Comparison of ENCODE assay signal across 1 cellular context in genomic region chr2:170362313-170362795, GRCh38.
A peak's percentile ranks its signal among the peaks of the same experiment; 100 is the strongest.
TF ChIP-seq lines count a peak whose summit lies in the region.

No MANE protein-coding gene starts in this region.

TF ChIP-seq in K562, 482 proteins besides CTCF, POLR2A, EP300 and RAD21 (continued from another document and continues in another):
- TF ChIP-seq, protein P1, sequence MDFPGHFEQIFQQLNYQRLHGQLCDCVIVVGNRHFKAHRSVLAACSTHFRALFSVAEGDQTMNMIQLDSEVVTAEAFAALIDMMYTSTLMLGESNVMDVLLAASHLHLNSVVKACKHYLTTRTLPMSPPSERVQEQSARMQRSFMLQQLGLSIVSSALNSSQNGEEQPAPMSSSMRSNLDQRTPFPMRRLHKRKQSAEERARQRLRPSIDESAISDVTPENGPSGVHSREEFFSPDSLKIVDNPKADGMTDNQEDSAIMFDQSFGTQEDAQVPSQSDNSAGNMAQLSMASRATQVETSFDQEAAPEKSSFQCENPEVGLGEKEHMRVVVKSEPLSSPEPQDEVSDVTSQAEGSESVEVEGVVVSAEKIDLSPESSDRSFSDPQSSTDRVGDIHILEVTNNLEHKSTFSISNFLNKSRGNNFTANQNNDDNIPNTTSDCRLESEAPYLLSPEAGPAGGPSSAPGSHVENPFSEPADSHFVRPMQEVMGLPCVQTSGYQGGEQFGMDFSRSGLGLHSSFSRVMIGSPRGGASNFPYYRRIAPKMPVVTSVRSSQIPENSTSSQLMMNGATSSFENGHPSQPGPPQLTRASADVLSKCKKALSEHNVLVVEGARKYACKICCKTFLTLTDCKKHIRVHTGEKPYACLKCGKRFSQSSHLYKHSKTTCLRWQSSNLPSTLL (IDR thresholded peaks at IDR 0.05), result no peak
- TF ChIP-seq FOXJ2 (tag; IDR thresholded peaks at IDR 0.05) (no peak), POLR2AphosphoS5 (IDR thresholded peaks at IDR 0.05; ENCODE audit: control insufficient read depth, insufficient read depth, low read depth, low read length) (no peak), SIN3B (IDR thresholded peaks at IDR 0.05; ENCODE audit: low read depth) (no peak), MCM5 (IDR thresholded peaks at IDR 0.05; ENCODE audit: low read depth) (no peak), ATF4 (CRISPR knock-in tag; IDR thresholded peaks at IDR 0.05) (peak; percentile 60), TCF7 (IDR thresholded peaks at IDR 0.05; ENCODE audit: borderline replicate concordance) (no peak), BHLHE40 (IDR thresholded peaks at IDR 0.05; ENCODE audit: low read length) (no peak), MEIS2 (IDR thresholded peaks at IDR 0.05; ENCODE audit: partially characterized antibody) (no peak), ZKSCAN3 (CRISPR knock-in tag; IDR thresholded peaks at IDR 0.05) (no peak), HNRNPLL (IDR thresholded peaks at IDR 0.05; ENCODE audit: low read depth, low read length, poor library complexity, severe bottlenecking) (no peak), ID3 (CRISPR knock-in tag; IDR thresholded peaks at IDR 0.05) (no peak), ID3 (tag; IDR thresholded peaks at IDR 0.05) (peak; percentile 62; the same call in 1 of the 2 replicates), JUND (IDR thresholded peaks at IDR 0.05; ENCODE audit: borderline replicate concordance, low read depth, low read length) (no peak), JUND (tag; IDR thresholded peaks at IDR 0.05; ENCODE audit: borderline replicate concordance, low read depth, low read length) (no peak), ZNF655 (CRISPR knock-in tag; IDR thresholded peaks at IDR 0.05) (no peak), MAZ (CRISPR knock-in tag; conservative IDR thresholded peaks at IDR 0.05 in 1 of 2, IDR thresholded peaks at IDR 0.05 in 1 of 2) (peak in 1 of 2 experiments; percentile 32; a peak in 1 of 4 replicates), NCOA4 (IDR thresholded peaks at IDR 0.05; ENCODE audit: partially characterized antibody) (no peak), CBX3 (IDR thresholded peaks at IDR 0.05; ENCODE audit: borderline replicate concordance in 1 of 2, low read length in 2 of 2) (no peak), FOXJ3 (CRISPR knock-in tag; IDR thresholded peaks at IDR 0.05) (no peak), E2F6 (IDR thresholded peaks at IDR 0.05; ENCODE audit: borderline replicate concordance in 1 of 2, extremely low read depth in 1 of 2, insufficient read depth in 1 of 2, insufficient read length in 1 of 2, low read depth in 1 of 2, low read length in 1 of 2, poor library complexity in 1 of 2, severe bottlenecking in 1 of 2) (no peak), NFIC (IDR thresholded peaks at IDR 0.05) (no peak), ZBTB7A (IDR thresholded peaks at IDR 0.05; ENCODE audit: borderline replicate concordance, control insufficient read depth, low read depth, low read length) (0 out of 2 replicates have a peak, but pooled peaks have one; percentile 35), ARID2 (IDR thresholded peaks at IDR 0.05) (no peak), TAF1 (IDR thresholded peaks at IDR 0.05; ENCODE audit: control insufficient read depth, extremely low read depth, insufficient read depth, low read length, severe bottlenecking) (no peak), XRCC4 (IDR thresholded peaks at IDR 0.05; ENCODE audit: extremely low read depth, insufficient read depth, insufficient read length) (no peak), ARNT (IDR thresholded peaks at IDR 0.05) (no peak), DDX20 (tag; IDR thresholded peaks at IDR 0.05; ENCODE audit: low read depth) (0 out of 2 replicates have a peak, but pooled peaks have one; percentile 63), GATA2 (CRISPR knock-in tag; IDR thresholded peaks at IDR 0.05) (no peak), IRF2 (CRISPR knock-in tag; IDR thresholded peaks at IDR 0.05) (no peak), MXD1 (CRISPR knock-in tag; IDR thresholded peaks at IDR 0.05; ENCODE audit: borderline replicate concordance, poor library complexity, severe bottlenecking) (no peak), KAT7 (CRISPR knock-in tag; IDR thresholded peaks at IDR 0.05; ENCODE audit: borderline replicate concordance) (0 out of 2 replicates have a peak, but pooled peaks have one; percentile 69), TEAD1 (CRISPR knock-in tag; IDR thresholded peaks at IDR 0.05) (0 out of 4 replicates have a peak, but pooled peaks of 1 of the 2 experiments have one; percentile 31), TBL1XR1 (IDR thresholded peaks at IDR 0.05; ENCODE audit: low read length in 2 of 2) (no peak), NCOA1 (IDR thresholded peaks at IDR 0.05; ENCODE audit: low read depth) (no peak), GTF2F1 (IDR thresholded peaks at IDR 0.05; ENCODE audit: low read depth, low read length) (no peak), ELF4 (CRISPR knock-in tag; IDR thresholded peaks at IDR 0.05) (no peak), BRD4 (IDR thresholded peaks at IDR 0.05) (no peak), MYC (IDR thresholded peaks at IDR 0.05; ENCODE audit: low read depth, low read length) (peak; percentile 46), MYC (CRISPR knock-in tag; IDR thresholded peaks at IDR 0.05; ENCODE audit: borderline replicate concordance, low read depth) (0 out of 2 replicates have a peak, but pooled peaks have one; percentile 22), ZNF449 (CRISPR knock-in tag; IDR thresholded peaks at IDR 0.05) (0 out of 2 replicates have a peak, but pooled peaks have one; percentile 12), MYBL2 (IDR thresholded peaks at IDR 0.05; ENCODE audit: low read depth) (no peak), MYBL2 (CRISPR knock-in tag; IDR thresholded peaks at IDR 0.05; ENCODE audit: borderline replicate concordance) (no peak), TCF3 (CRISPR knock-in tag; IDR thresholded peaks at IDR 0.05) (no peak)
- TF ChIP-seq, protein P2, sequence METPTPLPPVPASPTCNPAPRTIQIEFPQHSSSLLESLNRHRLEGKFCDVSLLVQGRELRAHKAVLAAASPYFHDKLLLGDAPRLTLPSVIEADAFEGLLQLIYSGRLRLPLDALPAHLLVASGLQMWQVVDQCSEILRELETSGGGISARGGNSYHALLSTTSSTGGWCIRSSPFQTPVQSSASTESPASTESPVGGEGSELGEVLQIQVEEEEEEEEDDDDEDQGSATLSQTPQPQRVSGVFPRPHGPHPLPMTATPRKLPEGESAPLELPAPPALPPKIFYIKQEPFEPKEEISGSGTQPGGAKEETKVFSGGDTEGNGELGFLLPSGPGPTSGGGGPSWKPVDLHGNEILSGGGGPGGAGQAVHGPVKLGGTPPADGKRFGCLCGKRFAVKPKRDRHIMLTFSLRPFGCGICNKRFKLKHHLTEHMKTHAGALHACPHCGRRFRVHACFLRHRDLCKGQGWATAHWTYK (CRISPR knock-in tag; IDR thresholded peaks at IDR 0.05), result peak; percentile 69; the same call in 1 of the 2 replicates
- TF ChIP-seq, protein P3, sequence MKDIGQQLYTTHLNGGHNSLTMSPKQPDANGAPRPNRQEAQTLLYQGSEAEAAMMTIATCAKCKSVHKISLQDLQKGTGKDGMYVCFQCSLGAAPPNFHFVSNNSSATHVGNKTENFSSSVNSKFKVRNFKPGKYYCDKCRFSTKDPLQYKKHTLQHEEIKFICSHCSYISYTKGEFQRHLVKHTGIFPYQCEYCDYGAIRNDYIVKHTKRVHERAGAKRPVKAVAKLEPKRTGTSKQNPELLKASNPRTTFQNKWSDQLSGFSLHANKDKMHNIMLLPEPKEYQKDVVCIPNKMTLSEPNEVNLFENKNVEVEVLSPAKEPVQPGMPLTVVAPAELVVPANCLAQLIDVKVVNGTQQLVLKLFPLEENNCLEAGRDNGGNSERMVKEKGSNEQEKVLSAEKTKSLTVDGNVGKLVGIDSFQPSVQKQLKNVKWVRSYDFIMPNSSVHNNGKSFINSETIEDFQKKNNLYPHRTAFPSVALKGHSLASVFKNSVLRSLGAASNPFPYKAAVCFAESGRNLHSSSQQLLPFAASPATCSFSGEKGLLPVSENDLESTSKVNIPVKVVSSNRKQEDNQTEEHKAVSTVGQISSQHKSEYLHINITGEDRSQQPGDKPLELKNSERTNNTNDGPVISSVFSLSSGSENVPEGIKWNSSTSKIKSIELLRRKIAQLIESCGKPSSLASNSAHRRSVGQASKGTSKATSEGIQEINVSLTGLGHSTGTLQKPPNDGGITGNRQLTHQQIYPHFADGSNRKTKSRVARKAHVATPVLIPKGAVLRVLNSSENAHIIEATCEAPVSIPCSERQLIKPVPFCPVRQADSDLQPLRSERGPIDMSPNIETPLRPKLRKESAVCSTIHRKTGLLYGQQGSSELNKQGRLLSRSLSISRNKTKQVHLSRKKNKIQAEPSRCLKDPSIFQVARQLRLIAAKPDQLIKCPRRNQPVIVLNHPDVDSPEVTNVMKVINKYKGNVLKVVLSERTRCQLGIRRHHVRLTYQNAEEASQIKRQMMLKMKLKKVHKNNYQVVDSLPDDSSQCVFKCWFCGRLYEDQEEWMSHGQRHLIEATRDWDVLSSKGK (CRISPR knock-in tag; IDR thresholded peaks at IDR 0.05), result no peak
- TF ChIP-seq, protein P4, sequence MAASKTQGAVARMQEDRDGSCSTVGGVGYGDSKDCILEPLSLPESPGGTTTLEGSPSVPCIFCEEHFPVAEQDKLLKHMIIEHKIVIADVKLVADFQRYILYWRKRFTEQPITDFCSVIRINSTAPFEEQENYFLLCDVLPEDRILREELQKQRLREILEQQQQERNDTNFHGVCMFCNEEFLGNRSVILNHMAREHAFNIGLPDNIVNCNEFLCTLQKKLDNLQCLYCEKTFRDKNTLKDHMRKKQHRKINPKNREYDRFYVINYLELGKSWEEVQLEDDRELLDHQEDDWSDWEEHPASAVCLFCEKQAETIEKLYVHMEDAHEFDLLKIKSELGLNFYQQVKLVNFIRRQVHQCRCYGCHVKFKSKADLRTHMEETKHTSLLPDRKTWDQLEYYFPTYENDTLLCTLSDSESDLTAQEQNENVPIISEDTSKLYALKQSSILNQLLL (CRISPR knock-in tag; IDR thresholded peaks at IDR 0.05; ENCODE audit: borderline replicate concordance), result no peak
- TF ChIP-seq, protein P5, sequence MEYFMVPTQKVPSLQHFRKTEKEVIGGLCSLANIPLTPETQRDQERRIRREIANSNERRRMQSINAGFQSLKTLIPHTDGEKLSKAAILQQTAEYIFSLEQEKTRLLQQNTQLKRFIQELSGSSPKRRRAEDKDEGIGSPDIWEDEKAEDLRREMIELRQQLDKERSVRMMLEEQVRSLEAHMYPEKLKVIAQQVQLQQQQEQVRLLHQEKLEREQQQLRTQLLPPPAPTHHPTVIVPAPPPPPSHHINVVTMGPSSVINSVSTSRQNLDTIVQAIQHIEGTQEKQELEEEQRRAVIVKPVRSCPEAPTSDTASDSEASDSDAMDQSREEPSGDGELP (CRISPR knock-in tag; IDR thresholded peaks at IDR 0.05; ENCODE audit: borderline replicate concordance), result no peak
